In genomic region chr2:234611209-234611608, GRCh38 we compare ENCODE assay signal across 1 cellular context.
TF ChIP-seq lines count a peak whose summit lies in the region.

No MANE protein-coding gene starts in this region.

TF ChIP-seq in WTC11, 78 proteins besides CTCF, POLR2A, EP300 and RAD21 (continued from another document):
- TF ChIP-seq CDX4 (CRISPR knock-in tag; IDR thresholded peaks at IDR 0.05; ENCODE audit: borderline replicate concordance) (no peak), ZNF416 (CRISPR knock-in tag; IDR thresholded peaks at IDR 0.05) (no peak), FOXP1 (CRISPR knock-in tag; IDR thresholded peaks at IDR 0.05; ENCODE audit: borderline replicate concordance) (no peak), CBFB (CRISPR knock-in tag; IDR thresholded peaks at IDR 0.05; ENCODE audit: low read depth) (no peak), ZNF396 (CRISPR knock-in tag; IDR thresholded peaks at IDR 0.05; ENCODE audit: borderline replicate concordance) (no peak), ZNF317 (CRISPR knock-in tag; IDR thresholded peaks at IDR 0.05; ENCODE audit: borderline replicate concordance, low read depth) (no peak), FOXK1 (CRISPR knock-in tag; IDR thresholded peaks at IDR 0.05) (no peak), MXD4 (CRISPR knock-in tag; IDR thresholded peaks at IDR 0.05; ENCODE audit: borderline replicate concordance) (no peak), ZBTB21 (CRISPR knock-in tag; IDR thresholded peaks at IDR 0.05; ENCODE audit: borderline replicate concordance) (no peak), ETV6 (CRISPR knock-in tag; IDR thresholded peaks at IDR 0.05) (no peak), JUN (CRISPR knock-in tag; IDR thresholded peaks at IDR 0.05) (no peak)
- TF ChIP-seq, protein P1, sequence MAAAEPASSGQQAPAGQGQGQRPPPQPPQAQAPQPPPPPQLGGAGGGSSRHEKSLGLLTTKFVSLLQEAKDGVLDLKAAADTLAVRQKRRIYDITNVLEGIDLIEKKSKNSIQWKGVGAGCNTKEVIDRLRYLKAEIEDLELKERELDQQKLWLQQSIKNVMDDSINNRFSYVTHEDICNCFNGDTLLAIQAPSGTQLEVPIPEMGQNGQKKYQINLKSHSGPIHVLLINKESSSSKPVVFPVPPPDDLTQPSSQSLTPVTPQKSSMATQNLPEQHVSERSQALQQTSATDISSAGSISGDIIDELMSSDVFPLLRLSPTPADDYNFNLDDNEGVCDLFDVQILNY (CRISPR knock-in tag; IDR thresholded peaks at IDR 0.05): no peak
- TF ChIP-seq, protein P2, sequence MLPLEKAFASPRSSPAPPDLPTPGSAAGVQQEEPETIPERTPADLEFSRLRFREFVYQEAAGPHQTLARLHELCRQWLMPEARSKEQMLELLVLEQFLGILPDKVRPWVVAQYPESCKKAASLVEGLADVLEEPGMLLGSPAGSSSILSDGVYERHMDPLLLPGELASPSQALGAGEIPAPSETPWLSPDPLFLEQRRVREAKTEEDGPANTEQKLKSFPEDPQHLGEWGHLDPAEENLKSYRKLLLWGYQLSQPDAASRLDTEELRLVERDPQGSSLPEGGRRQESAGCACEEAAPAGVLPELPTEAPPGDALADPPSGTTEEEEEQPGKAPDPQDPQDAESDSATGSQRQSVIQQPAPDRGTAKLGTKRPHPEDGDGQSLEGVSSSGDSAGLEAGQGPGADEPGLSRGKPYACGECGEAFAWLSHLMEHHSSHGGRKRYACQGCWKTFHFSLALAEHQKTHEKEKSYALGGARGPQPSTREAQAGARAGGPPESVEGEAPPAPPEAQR (CRISPR knock-in tag; IDR thresholded peaks at IDR 0.05): no peak
- TF ChIP-seq, protein P3, sequence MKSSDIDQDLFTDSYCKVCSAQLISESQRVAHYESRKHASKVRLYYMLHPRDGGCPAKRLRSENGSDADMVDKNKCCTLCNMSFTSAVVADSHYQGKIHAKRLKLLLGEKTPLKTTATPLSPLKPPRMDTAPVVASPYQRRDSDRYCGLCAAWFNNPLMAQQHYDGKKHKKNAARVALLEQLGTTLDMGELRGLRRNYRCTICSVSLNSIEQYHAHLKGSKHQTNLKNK (CRISPR knock-in tag; IDR thresholded peaks at IDR 0.05): no peak
- TF ChIP-seq, protein P4, sequence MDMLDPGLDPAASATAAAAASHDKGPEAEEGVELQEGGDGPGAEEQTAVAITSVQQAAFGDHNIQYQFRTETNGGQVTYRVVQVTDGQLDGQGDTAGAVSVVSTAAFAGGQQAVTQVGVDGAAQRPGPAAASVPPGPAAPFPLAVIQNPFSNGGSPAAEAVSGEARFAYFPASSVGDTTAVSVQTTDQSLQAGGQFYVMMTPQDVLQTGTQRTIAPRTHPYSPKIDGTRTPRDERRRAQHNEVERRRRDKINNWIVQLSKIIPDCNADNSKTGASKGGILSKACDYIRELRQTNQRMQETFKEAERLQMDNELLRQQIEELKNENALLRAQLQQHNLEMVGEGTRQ (CRISPR knock-in tag; IDR thresholded peaks at IDR 0.05): no peak
